ENCODE assay signal across 9 cellular contexts in the genomic region with DNA sequence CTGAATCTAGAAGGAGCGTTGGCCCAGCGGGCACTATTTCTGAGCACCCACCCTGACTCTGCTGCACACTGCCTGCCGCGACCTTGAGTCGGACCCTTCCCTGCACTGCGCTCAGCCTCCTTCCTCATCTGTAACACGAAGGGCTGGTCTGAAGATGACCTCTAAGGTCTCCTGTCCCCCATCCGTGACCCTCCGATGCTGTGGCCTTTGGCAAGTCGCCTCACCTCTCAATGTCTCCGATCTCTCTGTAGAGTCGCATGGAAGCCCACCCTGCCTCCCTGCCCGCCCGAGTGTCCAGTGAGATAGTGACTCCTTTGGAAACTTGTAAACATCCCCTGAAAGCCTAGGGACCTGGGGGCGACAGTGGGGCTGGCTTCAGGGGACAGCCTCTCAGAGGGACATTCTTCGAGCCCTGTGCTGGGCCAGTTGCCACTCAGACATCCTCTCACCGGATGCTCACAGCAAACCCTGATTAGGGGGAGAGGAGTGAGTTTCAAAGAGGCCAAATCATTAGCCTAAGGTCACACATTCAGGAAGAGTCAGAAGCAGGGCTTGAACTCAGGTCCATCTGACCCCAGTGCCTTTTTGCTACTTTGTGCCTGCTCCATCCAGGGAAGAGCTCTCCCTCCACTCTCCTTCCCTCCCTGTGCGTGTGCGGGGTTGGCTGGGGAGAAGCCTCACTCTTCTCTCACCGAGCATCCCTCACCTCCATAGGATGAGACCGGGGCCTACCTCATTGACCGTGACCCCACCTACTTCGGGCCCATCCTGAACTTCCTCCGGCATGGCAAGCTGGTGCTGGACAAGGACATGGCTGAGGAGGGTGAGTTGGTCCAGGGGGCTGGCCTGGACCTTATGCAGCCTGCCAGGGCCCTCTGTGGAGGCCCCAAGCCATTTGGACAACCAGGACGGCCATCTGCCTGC. TPM values are rescaled to one million over a fixed set of nuclear protein-coding genes. Genes with fewer than 3 reads are reported as not detected.
A peak's percentile ranks its signal among the peaks of the same experiment; 100 is the strongest.
DNase-seq lines count a peak whose midpoint lies in the region; ATAC-seq, FAIRE-seq and TF ChIP-seq lines count a peak whose summit lies in the region.
"Had no signal": no experiment of that assay in that cellular context is flagged by ENCODE, and none has a peak within 500 bp of the region (broad histone marks: within the 10 kb centered on the region; RNA-seq: fewer than 3 reads in every experiment).

No MANE protein-coding gene starts in this region.

- POLR2A ChIA-PET in WTC11 (lab: Charles Lee): interaction anchor here (0.6 kb wide), 1 partner anchor 387 kb away, joined by 3 read pairs; no protein-coding TSS in a partner anchor

- H3K27ac Mint-ChIP-seq in WTC11 (no peak overlapping the region), glutamatergic neuron (ENCODE audit: unreplicated experiment) (peak overlapping the region; percentile 19)

- FAIRE-seq in GM12891 (lab: Jason Lieb, UNC): peak; percentile 61
- no peak for FAIRE-seq in HTR-8/SVneo (lab: Jason Lieb, UNC)

- no peak for TF ChIP-seq POLR2A in GM12891 (IDR thresholded peaks at IDR 0.05; ENCODE audit: low read depth, low read length)

- H3K4me1 Mint-ChIP-seq in WTC11 (peaks cover 9% of the 10 kb centered on the region), glutamatergic neuron (ENCODE audit: low read depth, unreplicated experiment) (peaks cover 28% of the 10 kb centered on the region)

- CTCF ChIA-PET in WTC11 (lab: Charles Lee): interaction anchor here (0.6 to 2.3 kb wide), 12 partner anchors 16 to 376 kb away, joined by 3 to 13 read pairs (median 4); a partner anchor contains a TSS

- peak overlapping the region; percentile 68 for H3K4me3 ChIP-seq in skeletal muscle cell (ENCODE audit: low read depth, low read length)

- H3K27me3 Mint-ChIP-seq in WTC11 (ENCODE audit: low read depth) (peaks cover 9% of the 10 kb centered on the region), glutamatergic neuron (ENCODE audit: unreplicated experiment) (peaks cover 5% of the 10 kb centered on the region)

- ATAC-seq in WTC11: no peak; the same call in 1 of the 2 replicates

- H3K36me3 Mint-ChIP-seq in WTC11 (peaks cover 7% of the 10 kb centered on the region), glutamatergic neuron (ENCODE audit: unreplicated experiment) (peaks cover 2% of the 10 kb centered on the region)

- H3K4me3 Mint-ChIP-seq in WTC11: peak overlapping the region; percentile 67
- peak overlapping the region; percentile 89 for H3K4me3 Mint-ChIP-seq in glutamatergic neuron (ENCODE audit: unreplicated experiment)

- DNase-seq in GM12891 (ENCODE audit: insufficient read length, low spot score) (no peak), WTC11 (ENCODE audit: low spot score) (no peak), glutamatergic neuron (no peak), skeletal muscle cell (ENCODE audit: low read depth) (no peak), RPMI8226 (no peak), dermis blood vessel endothelial cell (no peak), HTR-8/SVneo (ENCODE audit: insufficient read length, low spot score) (no peak), kidney tubule cell (ENCODE audit: low spot score) (no peak)
- DNase-seq: NCI-H2029 had no signal

- TF ChIP-seq CTCF in WTC11 (IDR thresholded peaks at IDR 0.05): no peak
- no peak for TF ChIP-seq CTCF in glutamatergic neuron (IDR thresholded peaks at IDR 0.05; ENCODE audit: partially characterized antibody, unreplicated experiment)

- no peaks in the 10 kb centered on the region for H3K9me3 Mint-ChIP-seq in WTC11
- peaks cover 4% of the 10 kb centered on the region for H3K9me3 Mint-ChIP-seq in glutamatergic neuron (ENCODE audit: unreplicated experiment)

TF ChIP-seq in GM12891, 5 proteins besides CTCF, POLR2A, EP300 and RAD21:
- TF ChIP-seq POLR2AphosphoS5 (IDR thresholded peaks at IDR 0.05; ENCODE audit: low read depth, low read length): no peak
- TF ChIP-seq PAX5 (IDR thresholded peaks at IDR 0.05; ENCODE audit: insufficient read depth, low read length, severe bottlenecking): no peak
- no peak for TF ChIP-seq SPI1 (IDR thresholded peaks at IDR 0.05; ENCODE audit: low read depth, low read length)
- no peak for TF ChIP-seq TAF1 (IDR thresholded peaks at IDR 0.05; ENCODE audit: low read depth, low read length)
- TF ChIP-seq POU2F2 (IDR thresholded peaks at IDR 0.05; ENCODE audit: low read depth, low read length): no peak

TF ChIP-seq in WTC11, 78 proteins besides CTCF, POLR2A, EP300 and RAD21 (continues in another document):
- TF ChIP-seq SMAD3 (CRISPR knock-in tag; IDR thresholded peaks at IDR 0.05; ENCODE audit: borderline replicate concordance): no peak
- TF ChIP-seq, protein P1, sequence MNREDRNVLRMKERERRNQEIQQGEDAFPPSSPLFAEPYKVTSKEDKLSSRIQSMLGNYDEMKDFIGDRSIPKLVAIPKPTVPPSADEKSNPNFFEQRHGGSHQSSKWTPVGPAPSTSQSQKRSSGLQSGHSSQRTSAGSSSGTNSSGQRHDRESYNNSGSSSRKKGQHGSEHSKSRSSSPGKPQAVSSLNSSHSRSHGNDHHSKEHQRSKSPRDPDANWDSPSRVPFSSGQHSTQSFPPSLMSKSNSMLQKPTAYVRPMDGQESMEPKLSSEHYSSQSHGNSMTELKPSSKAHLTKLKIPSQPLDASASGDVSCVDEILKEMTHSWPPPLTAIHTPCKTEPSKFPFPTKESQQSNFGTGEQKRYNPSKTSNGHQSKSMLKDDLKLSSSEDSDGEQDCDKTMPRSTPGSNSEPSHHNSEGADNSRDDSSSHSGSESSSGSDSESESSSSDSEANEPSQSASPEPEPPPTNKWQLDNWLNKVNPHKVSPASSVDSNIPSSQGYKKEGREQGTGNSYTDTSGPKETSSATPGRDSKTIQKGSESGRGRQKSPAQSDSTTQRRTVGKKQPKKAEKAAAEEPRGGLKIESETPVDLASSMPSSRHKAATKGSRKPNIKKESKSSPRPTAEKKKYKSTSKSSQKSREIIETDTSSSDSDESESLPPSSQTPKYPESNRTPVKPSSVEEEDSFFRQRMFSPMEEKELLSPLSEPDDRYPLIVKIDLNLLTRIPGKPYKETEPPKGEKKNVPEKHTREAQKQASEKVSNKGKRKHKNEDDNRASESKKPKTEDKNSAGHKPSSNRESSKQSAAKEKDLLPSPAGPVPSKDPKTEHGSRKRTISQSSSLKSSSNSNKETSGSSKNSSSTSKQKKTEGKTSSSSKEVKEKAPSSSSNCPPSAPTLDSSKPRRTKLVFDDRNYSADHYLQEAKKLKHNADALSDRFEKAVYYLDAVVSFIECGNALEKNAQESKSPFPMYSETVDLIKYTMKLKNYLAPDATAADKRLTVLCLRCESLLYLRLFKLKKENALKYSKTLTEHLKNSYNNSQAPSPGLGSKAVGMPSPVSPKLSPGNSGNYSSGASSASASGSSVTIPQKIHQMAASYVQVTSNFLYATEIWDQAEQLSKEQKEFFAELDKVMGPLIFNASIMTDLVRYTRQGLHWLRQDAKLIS (CRISPR knock-in tag; IDR thresholded peaks at IDR 0.05; ENCODE audit: borderline replicate concordance): no peak
- no peak for TF ChIP-seq PRRX2 (CRISPR knock-in tag; IDR thresholded peaks at IDR 0.05)
- TF ChIP-seq, protein P2, sequence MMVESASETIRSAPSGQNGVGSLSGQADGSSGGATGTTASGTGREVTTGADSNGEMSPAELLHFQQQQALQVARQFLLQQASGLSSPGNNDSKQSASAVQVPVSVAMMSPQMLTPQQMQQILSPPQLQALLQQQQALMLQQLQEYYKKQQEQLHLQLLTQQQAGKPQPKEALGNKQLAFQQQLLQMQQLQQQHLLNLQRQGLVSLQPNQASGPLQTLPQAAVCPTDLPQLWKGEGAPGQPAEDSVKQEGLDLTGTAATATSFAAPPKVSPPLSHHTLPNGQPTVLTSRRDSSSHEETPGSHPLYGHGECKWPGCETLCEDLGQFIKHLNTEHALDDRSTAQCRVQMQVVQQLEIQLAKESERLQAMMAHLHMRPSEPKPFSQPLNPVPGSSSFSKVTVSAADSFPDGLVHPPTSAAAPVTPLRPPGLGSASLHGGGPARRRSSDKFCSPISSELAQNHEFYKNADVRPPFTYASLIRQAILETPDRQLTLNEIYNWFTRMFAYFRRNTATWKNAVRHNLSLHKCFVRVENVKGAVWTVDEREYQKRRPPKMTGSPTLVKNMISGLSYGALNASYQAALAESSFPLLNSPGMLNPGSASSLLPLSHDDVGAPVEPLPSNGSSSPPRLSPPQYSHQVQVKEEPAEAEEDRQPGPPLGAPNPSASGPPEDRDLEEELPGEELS (CRISPR knock-in tag; IDR thresholded peaks at IDR 0.05): no peak
- TF ChIP-seq SP1 (CRISPR knock-in tag; conservative IDR thresholded peaks at IDR 0.05): no peak
- no peak for TF ChIP-seq ESRRA (CRISPR knock-in tag; IDR thresholded peaks at IDR 0.05; ENCODE audit: borderline replicate concordance)
- TF ChIP-seq, protein P3, sequence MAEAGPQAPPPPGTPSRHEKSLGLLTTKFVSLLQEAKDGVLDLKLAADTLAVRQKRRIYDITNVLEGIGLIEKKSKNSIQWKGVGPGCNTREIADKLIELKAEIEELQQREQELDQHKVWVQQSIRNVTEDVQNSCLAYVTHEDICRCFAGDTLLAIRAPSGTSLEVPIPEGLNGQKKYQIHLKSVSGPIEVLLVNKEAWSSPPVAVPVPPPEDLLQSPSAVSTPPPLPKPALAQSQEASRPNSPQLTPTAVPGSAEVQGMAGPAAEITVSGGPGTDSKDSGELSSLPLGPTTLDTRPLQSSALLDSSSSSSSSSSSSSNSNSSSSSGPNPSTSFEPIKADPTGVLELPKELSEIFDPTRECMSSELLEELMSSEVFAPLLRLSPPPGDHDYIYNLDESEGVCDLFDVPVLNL (CRISPR knock-in tag; IDR thresholded peaks at IDR 0.05; ENCODE audit: borderline replicate concordance, low read depth): no peak
- no peak for TF ChIP-seq ZNF263 (CRISPR knock-in tag; IDR thresholded peaks at IDR 0.05; ENCODE audit: low read depth)
- no peak for TF ChIP-seq NR3C1 (CRISPR knock-in tag; conservative IDR thresholded peaks at IDR 0.05; ENCODE audit: low read depth)
- no peak for TF ChIP-seq ZNF121 (CRISPR knock-in tag; IDR thresholded peaks at IDR 0.05)
- no peak for TF ChIP-seq NFE2L1 (CRISPR knock-in tag; IDR thresholded peaks at IDR 0.05)

RNA-seq across cellular contexts. Expression of a gene that starts 1.1 kb away (rescaled TPM):
- 7.0 TPM for polyA plus RNA-seq in GM12891 (2012; ENCODE audit: low read depth, missing spikeins)
- total RNA-seq in WTC11 (2021) (29.4 to 36.3 TPM (median 31.5 TPM) in 3 replicates), glutamatergic neuron (ENCODE audit: unreplicated experiment) (137 TPM), dermis blood vessel endothelial cell (53.4 and 58.2 TPM in 2 replicates)

RNA-seq across cellular contexts. Expression of a gene that starts 33.1 kb away (rescaled TPM):
- 15.9 TPM for polyA plus RNA-seq in GM12891 (2012; ENCODE audit: low read depth, missing spikeins)
- total RNA-seq in WTC11 (2021) (86.6 to 101 TPM (median 98.7 TPM) in 3 replicates), glutamatergic neuron (ENCODE audit: unreplicated experiment) (58.8 TPM), dermis blood vessel endothelial cell (168 and 175 TPM in 2 replicates)

RNA-seq across cellular contexts. Expression of a gene that starts 33.4 kb away (rescaled TPM):
- 6.8 TPM for polyA plus RNA-seq in GM12891 (2012; ENCODE audit: low read depth, missing spikeins)
- total RNA-seq in WTC11 (2021): 24.4 to 33.3 TPM (median 32.8 TPM) in 3 replicates
- 10.4 TPM for total RNA-seq in glutamatergic neuron (ENCODE audit: unreplicated experiment)
- total RNA-seq in dermis blood vessel endothelial cell: 50.4 and 96.0 TPM in 2 replicates

RNA-seq across cellular contexts. Expression of a gene that starts 56.9 kb away (rescaled TPM):
- polyA plus RNA-seq in GM12891 (2012; ENCODE audit: low read depth, missing spikeins): 2.1 TPM
- total RNA-seq in WTC11 (2021): 0.11 to 0.14 TPM in 2 of 3 replicates, not detected in the other
- total RNA-seq in glutamatergic neuron (ENCODE audit: unreplicated experiment): 0.12 TPM
- total RNA-seq in dermis blood vessel endothelial cell: not detected in 2 replicates
